ENCODE assay signal across 11 cellular contexts in the genomic region with DNA sequence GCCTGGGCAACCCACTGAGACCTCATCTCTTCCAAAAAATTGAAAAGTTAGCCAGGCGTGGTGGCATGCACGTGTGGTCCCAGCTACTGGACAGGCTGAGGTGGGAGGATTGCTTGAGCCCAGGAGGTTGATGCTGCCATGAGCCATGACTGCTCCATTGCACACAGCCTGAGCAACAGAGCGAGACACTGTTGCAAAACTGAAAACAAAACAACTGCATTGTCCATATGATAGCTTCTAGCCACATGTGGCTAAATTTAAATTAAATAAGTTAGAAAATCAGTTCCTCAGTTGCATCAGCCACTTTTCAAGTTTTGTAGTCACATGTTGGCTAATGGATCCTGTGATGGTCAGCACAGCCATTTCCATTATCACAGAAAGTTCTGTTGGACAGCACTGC.
DNase-seq lines count a peak whose midpoint lies in the region; ATAC-seq, FAIRE-seq and TF ChIP-seq lines count a peak whose summit lies in the region.
"Had no signal": no experiment of that assay in that cellular context is flagged by ENCODE, and none has a peak within 500 bp of the region (broad histone marks: within the 10 kb centered on the region; RNA-seq: fewer than 3 reads in every experiment).

No MANE protein-coding gene starts in this region.

- intact Hi-C loops in K562 (cut with micrococcal nuclease) (no loop called here), Calu3 (cut with micrococcal nuclease; ENCODE audit: unreplicated experiment) (no loop called here)

- no peaks in the 10 kb centered on the region for H3F3A ChIP-seq in neural progenitor cell (ENCODE audit: low read depth)

- no peak for TF ChIP-seq EP300 in K562 (IDR thresholded peaks at IDR 0.05; ENCODE audit: low read length)

- H4K20me1 ChIP-seq in K562 (replicated peaks; ENCODE audit: control insufficient read depth, insufficient read depth, low read length) (no peaks in the 10 kb centered on the region), Karpas-422 (ENCODE audit: insufficient read depth, low read depth, low read length) (no peaks in the 10 kb centered on the region), neural progenitor cell (ENCODE audit: low read depth) (no peaks in the 10 kb centered on the region)

- H3K4me2 ChIP-seq in K562 (ENCODE audit: insufficient read depth, low read length) (no peak overlapping the region), Karpas-422 (ENCODE audit: low read depth, low read length, poor library complexity, severe bottlenecking) (no peak overlapping the region), neural progenitor cell (no peak overlapping the region)

- H3K9ac ChIP-seq in K562 (ENCODE audit: insufficient read depth in 1 of 2, low read depth in 2 of 2, low read length in 2 of 2) (peak overlapping the region in 1 of 2 experiments; percentile 55; a peak in 1 of 4 replicates), Karpas-422 (ENCODE audit: low read length) (no peak overlapping the region), neural progenitor cell (no peak overlapping the region)

- WGBS in K562 (ENCODE audit: insufficient coverage, low coverage, missing lambda C conversion rate): 81% methylated on average over 3 of the region's 3 CpGs

- FAIRE-seq in K562 (lab: Jason Lieb, UNC): no peak

- no peak for TF ChIP-seq CTCF in GM12865 (IDR thresholded peaks at IDR 0.05; ENCODE audit: insufficient read depth, low read depth, low read length, missing control alignments)
- TF ChIP-seq CTCF in GM20000 (IDR thresholded peaks at IDR 0.05; ENCODE audit: extremely low read depth, missing control alignments): no peak
- no peak for TF ChIP-seq CTCF in K562 (IDR thresholded peaks at IDR 0.05 in 2 of 3, conservative IDR thresholded peaks at IDR 0.05 in 1 of 3; ENCODE audit: insufficient read depth in 2 of 3, low read depth in 1 of 3, low read length in 3 of 3)
- no peak for TF ChIP-seq CTCF in Calu3 (IDR thresholded peaks at IDR 0.05; ENCODE audit: unreplicated experiment)
- TF ChIP-seq CTCF in neural progenitor cell (IDR thresholded peaks at IDR 0.05): no peak

- H3K36me3 Mint-ChIP-seq in Calu3 (ENCODE audit: insufficient read depth, unreplicated experiment): no peaks in the 10 kb centered on the region
- peaks cover 2% of the 10 kb centered on the region for H3K36me3 Mint-ChIP-seq in neural progenitor cell
- H3K36me3 Mint-ChIP-seq in activated CD8-positive, alpha-beta memory T cell treated with anti-CD3 and anti-CD28 coated beads, Interleukin-2, amount 10 ng/mL, durations not matched to agents 7 days and 5 days: no peaks in the 10 kb centered on the region
- H3K36me3 Mint-ChIP-seq: CD4-positive, CD25-positive, alpha-beta regulatory T cell had no signal

- no peak overlapping the region for H2AFZ ChIP-seq in K562 (ENCODE audit: low read depth, low read length)
- no peak overlapping the region for H2AFZ ChIP-seq in Karpas-422 (ENCODE audit: low read length)
- H2AFZ ChIP-seq in neural progenitor cell (replicated peaks): no peak overlapping the region

- H3K27me3 ChIP-seq in K562 (ENCODE audit: control insufficient read depth in 2 of 2, insufficient read depth in 2 of 2, low read length in 2 of 2) (no peaks in the 10 kb centered on the region), Karpas-422 (ENCODE audit: low read length) (no peaks in the 10 kb centered on the region), neural progenitor cell (no peaks in the 10 kb centered on the region)

- in situ Hi-C loops in K562 (cut with MboI): no loop called here

- H3K4me1 Mint-ChIP-seq in Calu3 (ENCODE audit: low read depth, unreplicated experiment) (peaks cover 15% of the 10 kb centered on the region), neural progenitor cell (no peaks in the 10 kb centered on the region)
- peaks cover 17% of the 10 kb centered on the region for H3K4me1 Mint-ChIP-seq in activated CD8-positive, alpha-beta memory T cell treated with anti-CD3 and anti-CD28 coated beads, Interleukin-2, amount 10 ng/mL, durations not matched to agents 7 days and 5 days

- peak; percentile 85 for DNase-seq in GM12865 (ENCODE audit: low read depth)
- peak; percentile 34 for DNase-seq in GM20000 (ENCODE audit: low spot score)
- no peak for DNase-seq in K562 (ENCODE audit: extremely low read depth in 1 of 4, low spot score in 3 of 4)
- no peak for DNase-seq in Calu3
- DNase-seq in Karpas-422: no peak
- DNase-seq in neural progenitor cell (ENCODE audit: low spot score): no peak
- DNase-seq in activated CD8-positive, alpha-beta memory T cell treated with anti-CD3 and anti-CD28 coated beads, Interleukin-2, amount 10 ng/mL, durations not matched to agents 7 days and 5 days: no peak
- DNase-seq: CD4-positive, CD25-positive, alpha-beta regulatory T cell; GOT3; NCI-H1930 had no signal

- BruUV-seq in K562 (replicated peaks; lab: Mats Ljungman, UMichigan): no TSS peak
- BruUV-seq in Calu3 (replicated peaks; lab: Mats Ljungman, UMichigan): no TSS peak

- H3K36me3 ChIP-seq in K562 (ENCODE audit: control insufficient read depth, insufficient read depth, low read length) (no peaks in the 10 kb centered on the region), Karpas-422 (ENCODE audit: insufficient read depth, low read length) (no peaks in the 10 kb centered on the region), neural progenitor cell (no peaks in the 10 kb centered on the region)

- TF ChIP-seq POLR2A in K562 (conservative IDR thresholded peaks at IDR 0.05): no peak

- peaks cover 4% of the 10 kb centered on the region in 2 experiments; a peak in 3 of 5 replicates for H3K4me1 ChIP-seq in K562 (replicated peaks in 1 of 2; ENCODE audit: control insufficient read depth in 2 of 2, insufficient read depth in 2 of 2, low read length in 2 of 2)
- no peaks in the 10 kb centered on the region for H3K4me1 ChIP-seq in Karpas-422 (ENCODE audit: low read length)
- no peaks in the 10 kb centered on the region for H3K4me1 ChIP-seq in neural progenitor cell

- H3K9me1 ChIP-seq in K562 (ENCODE audit: control insufficient read depth, insufficient read depth, low read length): no peaks in the 10 kb centered on the region

- ATAC-seq in HG03095 (IDR thresholded peaks at IDR 0.05; ENCODE audit: unreplicated experiment): peak; percentile 97
- peak; percentile 23 for ATAC-seq in K562
- no peak for ATAC-seq in activated CD8-positive, alpha-beta memory T cell treated with anti-CD3 and anti-CD28 coated beads, Interleukin-2, amount 10 ng/mL, durations not matched to agents 7 days and 5 days

- H3K9me3 ChIP-seq in K562 (replicated peaks; ENCODE audit: control insufficient read depth, insufficient read depth, low read depth, low read length) (no peaks in the 10 kb centered on the region), Karpas-422 (ENCODE audit: low read length) (no peaks in the 10 kb centered on the region), neural progenitor cell (ENCODE audit: low read depth) (no peaks in the 10 kb centered on the region)

- H3K4me3 Mint-ChIP-seq in Calu3 (ENCODE audit: low read depth, unreplicated experiment) (no peak overlapping the region), neural progenitor cell (no peak overlapping the region)
- no peak overlapping the region for H3K4me3 Mint-ChIP-seq in activated CD8-positive, alpha-beta memory T cell treated with anti-CD3 and anti-CD28 coated beads, Interleukin-2, amount 10 ng/mL, durations not matched to agents 7 days and 5 days
- H3K4me3 Mint-ChIP-seq: CD4-positive, CD25-positive, alpha-beta regulatory T cell had no signal

- peaks cover 28% of the 10 kb centered on the region for H3K79me2 ChIP-seq in K562 (ENCODE audit: control insufficient read depth, insufficient read depth, low read length)
- H3K79me2 ChIP-seq in Karpas-422 (ENCODE audit: low read length): no peaks in the 10 kb centered on the region
- peaks cover 13% of the 10 kb centered on the region for H3K79me2 ChIP-seq in neural progenitor cell (ENCODE audit: low read depth)

- H3K4me3 ChIP-seq in GM12865 (ENCODE audit: low read depth, low read length): no peak overlapping the region
- no peak overlapping the region for H3K4me3 ChIP-seq in K562
- no peak overlapping the region for H3K4me3 ChIP-seq in Karpas-422 (ENCODE audit: low read length)
- no peak overlapping the region for H3K4me3 ChIP-seq in neural progenitor cell

- H3K27ac Mint-ChIP-seq in Calu3 (ENCODE audit: unreplicated experiment) (no peak overlapping the region), neural progenitor cell (no peak overlapping the region)
- no peak overlapping the region for H3K27ac Mint-ChIP-seq in activated CD8-positive, alpha-beta memory T cell treated with anti-CD3 and anti-CD28 coated beads, Interleukin-2, amount 10 ng/mL, durations not matched to agents 7 days and 5 days
- H3K27ac Mint-ChIP-seq: CD4-positive, CD25-positive, alpha-beta regulatory T cell had no signal

- H3K9me3 Mint-ChIP-seq in Calu3 (ENCODE audit: low read depth, unreplicated experiment): no peaks in the 10 kb centered on the region
- H3K9me3 Mint-ChIP-seq in neural progenitor cell: no peaks in the 10 kb centered on the region
- no peaks in the 10 kb centered on the region for H3K9me3 Mint-ChIP-seq in activated CD8-positive, alpha-beta memory T cell treated with anti-CD3 and anti-CD28 coated beads, Interleukin-2, amount 10 ng/mL, durations not matched to agents 7 days and 5 days (ENCODE audit: low read depth)

- no peak for TF ChIP-seq RAD21 in K562 (CRISPR knock-in tag; conservative IDR thresholded peaks at IDR 0.05 in 1 of 2, IDR thresholded peaks at IDR 0.05 in 1 of 2)

- POLR2A ChIA-PET in K562 (lab: Yijun Ruan, JAX): interaction anchor here (1.1 kb wide), 1 partner anchor 10 kb away, joined by 3 read pairs; no protein-coding TSS in a partner anchor

- H3K27ac ChIP-seq in K562 (ENCODE audit: extremely low read depth, low read depth, low read length) (no peak overlapping the region), Karpas-422 (ENCODE audit: low read length) (no peak overlapping the region), neural progenitor cell (no peak overlapping the region)

- H3K9me2 ChIP-seq in Karpas-422 (replicated peaks; ENCODE audit: insufficient read depth, low read length): no peaks in the 10 kb centered on the region

- CTCF ChIA-PET in K562 (lab: Yijun Ruan, JAX; ENCODE audit: low intra/inter-chr PET ratio) (no interaction called here), Calu3 (lab: Charles Lee) (no interaction called here)
- CTCF ChIA-PET in activated CD8-positive, alpha-beta memory T cell treated with anti-CD3 and anti-CD28 coated beads, Interleukin-2, amount 10 ng/mL, durations not matched to agents 7 days and 5 days (lab: Charles Lee): no interaction called here

- H3K27me3 Mint-ChIP-seq in Calu3 (ENCODE audit: unreplicated experiment): no peaks in the 10 kb centered on the region
- no peaks in the 10 kb centered on the region for H3K27me3 Mint-ChIP-seq in neural progenitor cell (ENCODE audit: insufficient read depth, low read depth)
- peaks cover 3% of the 10 kb centered on the region for H3K27me3 Mint-ChIP-seq in activated CD8-positive, alpha-beta memory T cell treated with anti-CD3 and anti-CD28 coated beads, Interleukin-2, amount 10 ng/mL, durations not matched to agents 7 days and 5 days

TF ChIP-seq in K562, 482 proteins besides CTCF, POLR2A, EP300 and RAD21:
- 0 out of 2 replicates have a peak, but pooled peaks have one; percentile 22 for TF ChIP-seq CEBPG (CRISPR knock-in tag; IDR thresholded peaks at IDR 0.05)
- TF ChIP-seq CEBPG (tag; conservative IDR thresholded peaks at IDR 0.05 in 1 of 2, IDR thresholded peaks at IDR 0.05 in 1 of 2): no peak
- TF ChIP-seq CBFA2T2 (conservative IDR thresholded peaks at IDR 0.05): no peak

Comparison
In these comparisons a context has a peak if more than half of its experiments do, and no peak if none do; other contexts are left out.
1. DNase-seq: peak in GM12865 (single experiment) and GM20000 (single experiment); none in K562 (0 of 4), Calu3 (single experiment), Karpas-422 (single experiment), neural progenitor cell (single experiment) and activated CD8-positive, alpha-beta memory T cell treated with anti-CD3 and anti-CD28 coated beads, Interleukin-2, amount 10 ng/mL, durations not matched to agents 7 days and 5 days (single experiment).